ENCODE assay signal across 8 cellular contexts in genomic region chr2:48313036-48313877, GRCh38. TPM values are rescaled to one million over a fixed set of nuclear protein-coding genes. Genes with fewer than 3 reads are reported as not detected.
DNase-seq lines count a peak whose midpoint lies in the region; ATAC-seq and TF ChIP-seq lines count a peak whose summit lies in the region.

No MANE protein-coding gene starts in this region.

- H3K9ac ChIP-seq in SU-DHL-6 (ENCODE audit: low read length): peak overlapping the region; percentile 76

- no peaks in the 10 kb centered on the region for H3K9me2 ChIP-seq in SU-DHL-6 (replicated peaks; ENCODE audit: insufficient read depth, low read length)

- peaks cover 33% of the 10 kb centered on the region for H3K79me2 ChIP-seq in SU-DHL-6 (ENCODE audit: insufficient read depth, low read length)

- ATAC-seq in gastroesophageal sphincter (no peak), HG03139 (IDR thresholded peaks at IDR 0.05; ENCODE audit: unreplicated experiment) (no peak)

- H3K4me1 ChIP-seq in cardiac muscle cell (ENCODE audit: low read depth): no peaks in the 10 kb centered on the region
- peaks cover 0 to 27% (median 0%) of the 10 kb centered on the region in 3 donors for H3K4me1 ChIP-seq in gastroesophageal sphincter
- H3K4me1 ChIP-seq in stomach: peaks cover 11 to 42% (median 23%) of the 10 kb centered on the region in 4 donors

- no peaks in the 10 kb centered on the region for H3K27me3 ChIP-seq in cardiac muscle cell
- H3K27me3 ChIP-seq in SU-DHL-6 (ENCODE audit: low read length): no peaks in the 10 kb centered on the region
- H3K27me3 ChIP-seq in gastroesophageal sphincter: no peaks in the 10 kb centered on the region
- H3K27me3 ChIP-seq in stomach: no peaks in the 10 kb centered on the region

- no peaks in the 10 kb centered on the region for H3K9me3 ChIP-seq in cardiac muscle cell (ENCODE audit: low read depth)
- H3K9me3 ChIP-seq in SU-DHL-6 (ENCODE audit: insufficient read depth, low read length): no peaks in the 10 kb centered on the region
- H3K9me3 ChIP-seq in gastroesophageal sphincter: no peaks in the 10 kb centered on the region
- H3K9me3 ChIP-seq in stomach: no peaks in the 10 kb centered on the region

- intact Hi-C loops in cardiac septum (cut with DNase I): no loop called here
- intact Hi-C loops in stomach (cut with DNase I; ENCODE audit: low total_unique reads): no loop called here

- H4K20me1 ChIP-seq in SU-DHL-6 (ENCODE audit: low read depth, low read length): no peaks in the 10 kb centered on the region

- peak overlapping the region; percentile 58 for H2AFZ ChIP-seq in SU-DHL-6 (ENCODE audit: low read depth, low read length, severe bottlenecking)

- H3K4me3 ChIP-seq in cardiac muscle cell: peak overlapping the region; percentile 69
- peak overlapping the region; percentile 79 for H3K4me3 ChIP-seq in SU-DHL-6 (ENCODE audit: insufficient read depth, low read length, poor library complexity, severe bottlenecking)
- peak overlapping the region; percentile 63 to 87 for H3K4me3 ChIP-seq in gastroesophageal sphincter
- peak overlapping the region; percentile 82 to 92 (median 88) for H3K4me3 ChIP-seq in stomach

- H3K4me2 ChIP-seq in SU-DHL-6 (ENCODE audit: low read depth, low read length, poor library complexity, severe bottlenecking): peak overlapping the region; percentile 98

- TF ChIP-seq EP300 in gastroesophageal sphincter (IDR thresholded peaks at IDR 0.05) (no peak), stomach (IDR thresholded peaks at IDR 0.05) (no peak)

- DNase-seq in cardiac muscle cell (ENCODE audit: low read depth in 1 of 2, low spot score in 1 of 2) (no peak), cardiac septum (ENCODE audit: low spot score) (no peak), stomach (no peak), DMS79 treated with DMSO at 0.1 percent for 48 hours (lab: John Stamatoyannopoulos, UW) (no peak), epidermal melanocyte (ENCODE audit: insufficient read length, low spot score) (no peak)

- no peak overlapping the region for H3K27ac ChIP-seq in cardiac muscle cell
- peak overlapping the region; percentile 93 for H3K27ac ChIP-seq in SU-DHL-6 (ENCODE audit: low read depth, low read length)
- H3K27ac ChIP-seq in gastroesophageal sphincter: peak overlapping the region; percentile 87 to 97 (median 96)
- H3K27ac ChIP-seq in stomach: peak overlapping the region; percentile 39 to 99 (median 98)

- TF ChIP-seq CTCF in cardiac muscle cell (IDR thresholded peaks at IDR 0.05; ENCODE audit: low read depth, low read length): no peak
- no peak for TF ChIP-seq CTCF in SU-DHL-6 (IDR thresholded peaks at IDR 0.05; ENCODE audit: insufficient read depth, low read length, poor library complexity, severe bottlenecking)
- no peak for TF ChIP-seq CTCF in gastroesophageal sphincter (IDR thresholded peaks at IDR 0.05)
- TF ChIP-seq CTCF in stomach (IDR thresholded peaks at IDR 0.05): no peak

- H3K36me3 ChIP-seq in cardiac muscle cell (no peaks in the 10 kb centered on the region), SU-DHL-6 (ENCODE audit: low read length) (peaks cover 14% of the 10 kb centered on the region; the same call in 1 of the 2 replicates), gastroesophageal sphincter (no peaks in the 10 kb centered on the region), stomach (no peaks in the 10 kb centered on the region)

- no peak for TF ChIP-seq POLR2A in gastroesophageal sphincter (IDR thresholded peaks at IDR 0.05)
- TF ChIP-seq POLR2A in stomach (IDR thresholded peaks at IDR 0.05): no peak

- H3F3A ChIP-seq in SU-DHL-6 (ENCODE audit: insufficient read depth): peaks cover 20% of the 10 kb centered on the region

- 40 to 42% methylated on average over 13 to 14 of the region's 14 CpGs for WGBS in gastroesophageal sphincter (ENCODE audit: low coverage in 1 of 2), 2 donors
- WGBS in stomach, 5 donors: 41 to 57% (median 44%) methylated on average over 14 of the region's 14 CpGs

RNA-seq across cellular contexts. Expression of gene FOXN2, which starts 1.2 kb away (rescaled TPM):
- total RNA-seq in cardiac muscle cell (5.2 and 7.8 TPM in 2 replicates), cardiac septum (10.3 TPM), gastroesophageal sphincter (10 to 100 TPM; 24.9 to 51.5 (median 32.0) TPM), stomach (10 to 100 TPM in 4 of 5 donors, 1 to 10 TPM in 1; 9.0 to 71.2 (median 14.7) TPM)
- polyA plus RNA-seq in cardiac muscle cell (3.3 and 4.8 TPM in 2 replicates), stomach (1 to 10 TPM; 2.6 to 4.9 (median 2.9) TPM)
